In the genomic region with DNA sequence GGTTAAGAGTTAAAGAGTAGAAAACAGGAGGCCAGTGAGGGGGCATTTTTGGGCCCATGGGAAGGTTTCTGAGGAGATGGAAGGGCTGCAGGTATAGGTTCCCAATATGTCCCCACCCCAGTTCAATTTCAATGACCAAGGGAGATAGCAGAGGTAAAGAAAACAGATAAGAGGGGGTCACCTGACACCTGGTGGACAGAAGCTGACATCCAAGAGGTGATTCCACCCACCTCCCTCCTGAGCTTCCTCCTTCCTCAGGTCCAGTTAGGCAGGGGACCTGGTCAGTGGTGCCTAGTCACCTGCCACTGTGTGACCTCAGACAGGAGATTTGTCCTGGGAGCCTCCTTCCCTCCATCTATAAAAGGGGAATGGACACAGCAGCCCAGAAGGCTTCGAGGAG, we compare ENCODE assay signal across 17 cellular contexts. TPM values are rescaled to one million over a fixed set of nuclear protein-coding genes. Genes with fewer than 3 reads are reported as not detected.
DNase-seq lines count a peak whose midpoint lies in the region; ATAC-seq, FAIRE-seq and TF ChIP-seq lines count a peak whose summit lies in the region.
"Had no signal": no experiment of that assay in that cellular context is flagged by ENCODE, and none has a peak within 500 bp of the region (broad histone marks: within the 10 kb centered on the region; RNA-seq: fewer than 3 reads in every experiment).

No MANE protein-coding gene starts in this region.

- peaks cover 4 to 12% of the 10 kb centered on the region in 2 experiments for H3K9me3 Mint-ChIP-seq in H9
- H3K9me3 Mint-ChIP-seq in astrocyte (ENCODE audit: unreplicated experiment), result peaks cover 9% of the 10 kb centered on the region
- no peaks in the 10 kb centered on the region for H3K9me3 Mint-ChIP-seq in activated T-cell treated with anti-CD3 and anti-CD28 coated beads, Interleukin-2, amount 50 U/mL, for 24 hours
- no peaks in the 10 kb centered on the region for H3K9me3 Mint-ChIP-seq in natural killer cell treated with Interleukin-12 subunit alpha and Interleukin-12 subunit beta and Interleukin-15 and Interleukin-18, amount 100 ng/mL, for 72 hours
- H3K9me3 Mint-ChIP-seq: CD4-positive, alpha-beta memory T cell had no signal

- H3K4me2 ChIP-seq in H9 (ENCODE audit: insufficient read depth, insufficient read length, low read length) (no peak overlapping the region), astrocyte (ENCODE audit: low read length) (no peak overlapping the region)
- H3K4me2 ChIP-seq: A549 had no signal

- no peak overlapping the region for H2AFZ ChIP-seq in H9 (ENCODE audit: low read length)
- H2AFZ ChIP-seq in astrocyte (ENCODE audit: low read depth, low read length), result no peak overlapping the region

- H3T11ph ChIP-seq in H9 (ENCODE audit: low read length), result no peak overlapping the region

- H3K56ac ChIP-seq in H9 (ENCODE audit: insufficient read length, low read depth, low read length), result no peak overlapping the region

- H2BK120ac ChIP-seq in H9 (ENCODE audit: low read depth, low read length, poor library complexity, severe bottlenecking), result no peak overlapping the region

- no peak for FAIRE-seq in astrocyte (lab: Jason Lieb, UNC)
- FAIRE-seq: A549, D721Med had no signal

- H4K5ac ChIP-seq in H9 (ENCODE audit: insufficient read length, low read depth, low read length), result no peak overlapping the region

- H3K27me3 ChIP-seq in H9 (ENCODE audit: insufficient read depth, low read length) (no peaks in the 10 kb centered on the region), astrocyte (ENCODE audit: insufficient read depth, low read length) (no peaks in the 10 kb centered on the region), foreskin keratinocyte (peaks cover 7% of the 10 kb centered on the region)
- H3K27me3 ChIP-seq: BE2C had no signal

- H3K27ac ChIP-seq in H9 (ENCODE audit: insufficient read length, low read depth, low read length), result no peak overlapping the region
- no peak overlapping the region for H3K27ac ChIP-seq in astrocyte (ENCODE audit: low read depth, low read length)
- H3K27ac ChIP-seq in foreskin keratinocyte, result no peak overlapping the region
- H3K27ac ChIP-seq: A549, C4-2B had no signal

- H2BK15ac ChIP-seq in H9 (ENCODE audit: low read depth, low read length), result no peak overlapping the region

- peak; percentile 31; the same call in 2 of the 3 replicates for TF ChIP-seq CTCF in H9 (conservative IDR thresholded peaks at IDR 0.05)
- TF ChIP-seq CTCF in astrocyte (IDR thresholded peaks at IDR 0.05; ENCODE audit: insufficient read depth, low read depth, low read length), result no peak
- peak; percentile 12 for TF ChIP-seq CTCF in foreskin keratinocyte (conservative IDR thresholded peaks at IDR 0.05)

- H3K27me3 Mint-ChIP-seq in H9 (ENCODE audit: low read depth) (no peaks in the 10 kb centered on the region), astrocyte (ENCODE audit: low read depth, unreplicated experiment) (no peaks in the 10 kb centered on the region)
- peaks cover 15% of the 10 kb centered on the region for H3K27me3 Mint-ChIP-seq in activated T-cell treated with anti-CD3 and anti-CD28 coated beads, Interleukin-2, amount 50 U/mL, for 24 hours
- peaks cover 8% of the 10 kb centered on the region in 2 donors for H3K27me3 Mint-ChIP-seq in natural killer cell treated with Interleukin-12 subunit alpha and Interleukin-12 subunit beta and Interleukin-15 and Interleukin-18, amount 100 ng/mL, for 72 hours

- H3K4me1 Mint-ChIP-seq in H9 (0 out of 4 replicates have a peak, but pooled peaks cover 0 to 2% of the 10 kb centered on the region in 2 experiments), astrocyte (ENCODE audit: low read depth, unreplicated experiment) (peaks cover 8% of the 10 kb centered on the region)
- peaks cover 12% of the 10 kb centered on the region for H3K4me1 Mint-ChIP-seq in activated T-cell treated with anti-CD3 and anti-CD28 coated beads, Interleukin-2, amount 50 U/mL, for 24 hours (ENCODE audit: low read depth)
- peaks cover 16 to 22% of the 10 kb centered on the region in 2 donors for H3K4me1 Mint-ChIP-seq in natural killer cell treated with Interleukin-12 subunit alpha and Interleukin-12 subunit beta and Interleukin-15 and Interleukin-18, amount 100 ng/mL, for 72 hours (ENCODE audit: low read depth in 2 of 2)

- H4K20me1 ChIP-seq in H9 (ENCODE audit: control insufficient read depth, insufficient read depth, insufficient read length) (no peaks in the 10 kb centered on the region), astrocyte (ENCODE audit: insufficient read depth, low read length) (no peaks in the 10 kb centered on the region)

- H3K79me1 ChIP-seq in H9 (ENCODE audit: insufficient read depth, low read depth, low read length, poor library complexity, severe bottlenecking), result no peaks in the 10 kb centered on the region

- peaks cover 4 to 6% (median 6%) of the 10 kb centered on the region in 3 experiments; a peak in 4 of 7 replicates for H3K36me3 Mint-ChIP-seq in H9 (ENCODE audit: insufficient read depth in 1 of 3, low read depth in 3 of 3)
- H3K36me3 Mint-ChIP-seq in astrocyte (ENCODE audit: low read depth, unreplicated experiment), result peaks cover 2% of the 10 kb centered on the region
- H3K36me3 Mint-ChIP-seq in activated T-cell treated with anti-CD3 and anti-CD28 coated beads, Interleukin-2, amount 50 U/mL, for 24 hours (ENCODE audit: low read depth), result no peaks in the 10 kb centered on the region
- no peaks in the 10 kb centered on the region for H3K36me3 Mint-ChIP-seq in natural killer cell treated with Interleukin-12 subunit alpha and Interleukin-12 subunit beta and Interleukin-15 and Interleukin-18, amount 100 ng/mL, for 72 hours
- H3K36me3 Mint-ChIP-seq: CD4-positive, alpha-beta memory T cell had no signal

- DNase-seq in H9 (no peak), astrocyte (ENCODE audit: low read depth) (no peak), foreskin keratinocyte (no peak)
- DNase-seq in activated T-cell treated with anti-CD3 and anti-CD28 coated beads, Interleukin-2, amount 50 U/mL, for 24 hours, result no peak
- DNase-seq in natural killer cell treated with Interleukin-12 subunit alpha and Interleukin-12 subunit beta and Interleukin-15 and Interleukin-18, amount 100 ng/mL, for 72 hours (ENCODE audit: low spot score), result no peak
- DNase-seq: BE2C; CD4-positive, alpha-beta memory T cell; DMS153; GF-D8; H7; KBM-7 had no signal

- no peaks in the 10 kb centered on the region for H3K23me2 ChIP-seq in H9 (ENCODE audit: insufficient read length, low read depth, low read length, poor library complexity, severe bottlenecking)

- H4K91ac ChIP-seq in H9 (ENCODE audit: insufficient read length, low read depth, low read length), result no peak overlapping the region

- no CpG with 5 or more reads among the region's 1 CpG for WGBS in H9 (ENCODE audit: extremely low coverage, insufficient read length, low lambda C conversion rate)

- H3K9me3 ChIP-seq in H9 (ENCODE audit: control insufficient read depth, low read depth, low read length) (no peaks in the 10 kb centered on the region), astrocyte (ENCODE audit: insufficient read depth, low read depth, low read length) (no peaks in the 10 kb centered on the region)
- H3K9me3 ChIP-seq: A549, BE2C had no signal

- H3K4me3 Mint-ChIP-seq in H9 (no peak overlapping the region), astrocyte (ENCODE audit: unreplicated experiment) (no peak overlapping the region)
- no peak overlapping the region for H3K4me3 Mint-ChIP-seq in activated T-cell treated with anti-CD3 and anti-CD28 coated beads, Interleukin-2, amount 50 U/mL, for 24 hours
- H3K4me3 Mint-ChIP-seq in natural killer cell treated with Interleukin-12 subunit alpha and Interleukin-12 subunit beta and Interleukin-15 and Interleukin-18, amount 100 ng/mL, for 72 hours, result no peak overlapping the region
- H3K4me3 Mint-ChIP-seq: CD4-positive, alpha-beta memory T cell had no signal

- no peak overlapping the region for H3K4ac ChIP-seq in H9 (ENCODE audit: low read depth, low read length)

- no peak overlapping the region for H3K14ac ChIP-seq in H9 (ENCODE audit: insufficient read depth, low read length)

- H3K23ac ChIP-seq in H9 (ENCODE audit: insufficient read length, low read depth, low read length), result no peak overlapping the region

- H3K9ac ChIP-seq in H9 (ENCODE audit: extremely low read depth, insufficient read length, low read length) (no peak overlapping the region), astrocyte (ENCODE audit: low read length) (no peak overlapping the region)

- no peak overlapping the region for H2BK20ac ChIP-seq in H9 (ENCODE audit: low read depth, low read length, poor library complexity, severe bottlenecking)

- no peak overlapping the region for H2BK12ac ChIP-seq in H9 (ENCODE audit: insufficient read length, low read depth, low read length)

- no peaks in the 10 kb centered on the region for H3K36me3 ChIP-seq in astrocyte (ENCODE audit: insufficient read depth, low read length)
- H3K36me3 ChIP-seq: BE2C had no signal

- H3K27ac Mint-ChIP-seq in H9 (no peak overlapping the region), astrocyte (ENCODE audit: unreplicated experiment) (peak overlapping the region; percentile 98)
- H3K27ac Mint-ChIP-seq in activated T-cell treated with anti-CD3 and anti-CD28 coated beads, Interleukin-2, amount 50 U/mL, for 24 hours, result no peak overlapping the region
- H3K27ac Mint-ChIP-seq in natural killer cell treated with Interleukin-12 subunit alpha and Interleukin-12 subunit beta and Interleukin-15 and Interleukin-18, amount 100 ng/mL, for 72 hours, result peak overlapping the region in 1 of 2 donors; percentile 65
- H3K27ac Mint-ChIP-seq: CD4-positive, alpha-beta memory T cell had no signal

- no peaks in the 10 kb centered on the region for H3K4me1 ChIP-seq in H9 (ENCODE audit: insufficient read depth, low read length)
- H3K4me1 ChIP-seq in astrocyte (ENCODE audit: insufficient read depth, low read length), result no peaks in the 10 kb centered on the region
- H3K4me1 ChIP-seq in foreskin keratinocyte, result peaks cover 4% of the 10 kb centered on the region
- H3K4me1 ChIP-seq: A549, BE2C had no signal

- H2BK5ac ChIP-seq in H9 (ENCODE audit: insufficient read length, low read length), result no peak overlapping the region

- no peak overlapping the region for H2AK5ac ChIP-seq in H9 (ENCODE audit: insufficient read length, low read length)

- H4K8ac ChIP-seq in H9 (replicated peaks; ENCODE audit: insufficient read length, low read depth, low read length), result no peak overlapping the region

- no peaks in the 10 kb centered on the region for H3K79me2 ChIP-seq in H9 (ENCODE audit: insufficient read depth, low read length)
- H3K79me2 ChIP-seq in astrocyte (ENCODE audit: insufficient read depth, low read length), result no peaks in the 10 kb centered on the region

- H3K18ac ChIP-seq in H9 (ENCODE audit: insufficient read length, low read depth, low read length), result no peak overlapping the region

- ATAC-seq in foreskin keratinocyte, result no peak
- no peak for ATAC-seq in GM18870 (IDR thresholded peaks at IDR 0.05; ENCODE audit: unreplicated experiment)
- ATAC-seq in HG03175 (IDR thresholded peaks at IDR 0.05; ENCODE audit: unreplicated experiment), result no peak
- no peak for ATAC-seq in natural killer cell treated with Interleukin-12 subunit alpha and Interleukin-12 subunit beta and Interleukin-15 and Interleukin-18, amount 100 ng/mL, for 72 hours
- ATAC-seq: A549 had no signal

- H3K4me3 ChIP-seq in astrocyte (ENCODE audit: insufficient read depth, low read depth, low read length), result no peak overlapping the region
- H3K4me3 ChIP-seq: A549 had no signal

RNA-seq across cellular contexts. Expression of gene MAS1L, which starts 29.5 kb away (rescaled TPM):
- total RNA-seq in H9 (2021) (not detected in 2 replicates), astrocyte (not detected in 2 replicates), foreskin keratinocyte (not detected in 2 replicates)
- polyA plus RNA-seq in foreskin keratinocyte, result not detected in 2 replicates
- not detected for total RNA-seq in natural killer cell treated with Interleukin-12 subunit alpha and Interleukin-12 subunit beta and Interleukin-15 and Interleukin-18, amount 100 ng/mL, for 72 hours
- total RNA-seq: CD4-positive, alpha-beta memory T cell; H7 had no signal
- polyA plus RNA-seq: A549; AG04450; CD4-positive, alpha-beta memory T cell had no signal

RNA-seq across cellular contexts. Expression of gene UBD, which starts 42.3 kb away (rescaled TPM):
- not detected in 2 replicates for total RNA-seq in H9 (2021)
- total RNA-seq in astrocyte, result 9.9 and 13.2 TPM in 2 replicates
- total RNA-seq in foreskin keratinocyte, result not detected in 2 replicates
- polyA plus RNA-seq in foreskin keratinocyte, result not detected in 2 replicates
- total RNA-seq in natural killer cell treated with Interleukin-12 subunit alpha and Interleukin-12 subunit beta and Interleukin-15 and Interleukin-18, amount 100 ng/mL, for 72 hours, result 1 to 10 TPM in 1 of 2 donors, not detected in 1; 3.1 TPM
- total RNA-seq: CD4-positive, alpha-beta memory T cell; H7 had no signal
- polyA plus RNA-seq: AG04450; CD4-positive, alpha-beta memory T cell had no signal
